8 cellular contexts compared by ENCODE assay signal in the genomic region with DNA sequence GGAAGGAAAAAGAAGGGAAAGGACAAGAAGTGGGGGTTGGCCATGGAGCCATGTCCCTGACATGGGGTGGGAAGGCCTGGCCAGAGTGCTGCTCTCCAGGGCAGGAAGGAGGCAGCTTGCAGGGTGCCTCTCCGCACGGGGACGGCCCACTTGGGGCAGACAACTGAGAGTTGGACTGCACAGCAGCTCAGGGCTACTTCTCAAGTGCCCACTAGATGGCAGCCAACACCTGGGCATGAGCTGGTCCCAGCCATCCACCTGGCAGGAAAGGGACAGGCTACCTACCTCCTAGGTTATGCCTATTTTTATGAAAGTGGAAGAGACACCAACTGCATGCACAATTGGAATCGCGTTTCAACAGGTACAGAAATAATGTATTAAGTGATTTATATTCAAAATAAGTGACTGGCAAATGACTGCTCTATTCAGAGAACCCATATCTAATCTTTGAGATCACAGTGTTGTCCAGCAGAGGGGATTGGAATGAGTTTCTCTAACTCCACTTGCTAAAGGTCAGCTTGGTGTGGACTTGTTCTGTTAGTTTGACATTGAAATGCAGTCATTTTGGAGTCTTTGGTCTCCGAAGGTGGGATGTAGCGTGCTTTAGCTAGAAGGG.
DNase-seq lines count a peak whose midpoint lies in the region; ATAC-seq and TF ChIP-seq lines count a peak whose summit lies in the region.

No MANE protein-coding gene starts in this region.

- no peaks in the 10 kb centered on the region for H3K9me2 ChIP-seq in PC-9 (ENCODE audit: insufficient read depth)

- intact Hi-C loops in PC-9 (cut with micrococcal nuclease; ENCODE audit: unreplicated experiment) (loop anchor here (1.0 to 10.0 kb wide), 9 partner anchors 50 to 812 kb away; no protein-coding TSS in a partner anchor), stomach (cut with DNase I; ENCODE audit: low total_unique reads) (loop anchor here (10.0 kb wide), 2 partner anchors 520 to 1060 kb away; no protein-coding TSS in a partner anchor)

- H4K20me1 ChIP-seq in PC-9 (ENCODE audit: insufficient read depth): no peaks in the 10 kb centered on the region

- H3K36me3 Mint-ChIP-seq in neural crest cell (ENCODE audit: low read depth): no peaks in the 10 kb centered on the region

- H3K27me3 ChIP-seq in PC-9 (ENCODE audit: insufficient read depth, low read depth): no peaks in the 10 kb centered on the region
- peaks cover 0 to 15% (median 0%) of the 10 kb centered on the region in 3 donors for H3K27me3 ChIP-seq in stomach

- H3K36me3 ChIP-seq in PC-9 (ENCODE audit: low read depth) (no peaks in the 10 kb centered on the region), stomach (no peaks in the 10 kb centered on the region)

- H3K27ac ChIP-seq in PC-9: no peak overlapping the region
- no peak overlapping the region for H3K27ac ChIP-seq in stomach

- peak; percentile 57 for DNase-seq in DMS153 (lab: John Stamatoyannopoulos, UW)
- DNase-seq in Jurkat, Clone E6-1 (ENCODE audit: low read depth, low spot score): peak; percentile 88
- DNase-seq in PC-9: peak; percentile 56 to 75
- DNase-seq in activated T-cell treated with anti-CD3 and anti-CD28 coated beads, Interleukin-2, amount 50 U/mL, for 48 hours: peak; percentile 76 to 82
- peak; percentile 75 for DNase-seq in fibroblast of mammary gland (ENCODE audit: low read depth)
- DNase-seq in neural crest cell (ENCODE audit: low read depth, low spot score): peak; percentile 72
- DNase-seq in stomach: peak; percentile 81

- H3F3A ChIP-seq in PC-9 (ENCODE audit: insufficient read depth, low read depth): no peaks in the 10 kb centered on the region

- TF ChIP-seq CTCF in PC-9 (conservative IDR thresholded peaks at IDR 0.05) (peak; percentile 87), fibroblast of mammary gland (conservative IDR thresholded peaks at IDR 0.05; ENCODE audit: control insufficient read depth, insufficient read depth, low read depth, low read length) (peak; percentile 79), neural crest cell (conservative IDR thresholded peaks at IDR 0.05) (peak; percentile 96), stomach (IDR thresholded peaks at IDR 0.05) (peak in 6 of 7 experiments; percentile 17 to 97 (median 88))

- no peak for TF ChIP-seq POLR2A in stomach (IDR thresholded peaks at IDR 0.05)

- CTCF ChIA-PET in PC-9 (lab: Charles Lee): interaction anchor here (0.6 to 2.1 kb wide), 9 partner anchors 43 to 812 kb away, joined by 3 to 23 read pairs (median 4); no protein-coding TSS in a partner anchor

- BruUV-seq in PC-9 (replicated peaks; lab: Mats Ljungman, UMichigan): no TSS peak

- H3K4me1 Mint-ChIP-seq in neural crest cell: no peaks in the 10 kb centered on the region

- POLR2A ChIA-PET in PC-9 (lab: Charles Lee; ENCODE audit: unreplicated experiment): interaction anchor here (0.7 kb wide), 2 partner anchors 87 to 406 kb away, joined by 4 to 13 read pairs; no protein-coding TSS in a partner anchor

- H3K79me2 ChIP-seq in PC-9 (ENCODE audit: low read depth): no peaks in the 10 kb centered on the region

- no peak overlapping the region for H3K4me3 ChIP-seq in Jurkat, Clone E6-1 (ENCODE audit: low read length)
- H3K4me3 ChIP-seq in PC-9 (no peak overlapping the region), fibroblast of mammary gland (ENCODE audit: control insufficient read depth, low read depth, low read length) (no peak overlapping the region), stomach (no peak overlapping the region)

- no peaks in the 10 kb centered on the region for H3K9me3 Mint-ChIP-seq in neural crest cell

- TF ChIP-seq EP300 in stomach (IDR thresholded peaks at IDR 0.05): no peak

- H3K27me3 Mint-ChIP-seq in neural crest cell (ENCODE audit: low read depth): no peaks in the 10 kb centered on the region

- H3K4me1 ChIP-seq in PC-9 (replicated peaks; ENCODE audit: insufficient read depth) (peaks cover 4% of the 10 kb centered on the region; the same call in 1 of the 2 replicates), stomach (peaks cover 0 to 6% (median 2%) of the 10 kb centered on the region in 4 donors)

- no peak overlapping the region for H3K4me2 ChIP-seq in PC-9

- WGBS in stomach, 5 donors: 10 to 17% (median 11%) methylated on average over 7 of the region's 7 CpGs

- H2AFZ ChIP-seq in PC-9: no peak overlapping the region

- no peak overlapping the region for H3K27ac Mint-ChIP-seq in neural crest cell (ENCODE audit: unreplicated experiment)

- H3K9me3 ChIP-seq in PC-9 (ENCODE audit: insufficient read depth, low read depth) (no peaks in the 10 kb centered on the region), stomach (no peaks in the 10 kb centered on the region)

- H3K4me3 Mint-ChIP-seq in neural crest cell: no peak overlapping the region

- ATAC-seq in GM21526 (IDR thresholded peaks at IDR 0.05; ENCODE audit: low FRiP score, unreplicated experiment): peak; percentile 78
